ENCODE assay signal across 8 cellular contexts in the genomic region with DNA sequence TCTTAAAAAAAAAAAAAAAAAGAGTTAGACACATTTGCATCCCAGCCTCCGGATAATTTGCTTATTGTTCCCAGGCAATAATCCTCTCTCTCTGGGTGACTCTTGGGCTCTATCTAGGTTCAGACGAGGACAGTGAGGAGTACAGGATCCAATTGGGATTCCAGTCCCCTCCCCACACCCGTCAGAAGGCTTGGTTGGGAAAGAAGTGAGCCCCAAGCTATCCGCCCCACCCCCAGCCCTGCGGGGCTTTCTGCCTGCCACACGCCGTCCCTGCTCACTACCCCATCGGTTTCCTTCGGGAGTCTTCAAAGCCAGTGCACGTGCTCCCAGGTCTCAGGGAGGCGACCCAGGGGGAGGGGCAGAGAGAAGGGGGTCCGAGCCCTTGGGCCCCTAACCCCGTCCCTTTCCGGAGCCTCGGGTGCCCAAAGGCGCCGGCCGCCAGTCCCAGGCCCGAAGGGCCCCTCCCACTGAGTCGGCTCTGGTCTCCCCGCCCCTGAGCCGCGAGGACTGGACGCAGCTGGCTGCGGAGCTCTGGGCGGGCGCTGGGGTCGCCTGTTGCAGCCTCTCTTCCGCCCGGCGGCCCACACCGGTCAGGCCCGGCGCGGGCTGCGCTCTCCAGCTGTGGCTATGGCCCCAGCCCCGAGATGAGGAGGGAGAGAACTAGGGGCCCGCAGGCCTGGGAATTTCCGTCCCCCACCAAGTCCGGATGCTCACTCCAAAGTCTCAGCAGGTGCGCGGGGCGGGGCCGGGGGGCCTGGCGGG. TPM values are rescaled to one million over a fixed set of nuclear protein-coding genes. Genes with fewer than 3 reads are reported as not detected.
DNase-seq lines count a peak whose midpoint lies in the region; ATAC-seq and TF ChIP-seq lines count a peak whose summit lies in the region.

No MANE protein-coding gene starts in this region.

- peak overlapping the region; percentile 39; the same call in 1 of the 2 replicates for H3K27ac ChIP-seq in HEK293 (ENCODE audit: extremely low read depth, low read depth, low read length)

- no peak overlapping the region for H3K27ac Mint-ChIP-seq in activated T-helper 17 cell treated with anti-CD3 and anti-CD28 coated beads, Interleukin-2, amount 50 U/mL, for 72 hours
- H3K27ac Mint-ChIP-seq in neural crest cell (ENCODE audit: unreplicated experiment), result peak overlapping the region; percentile 50

- peak; percentile 18 for DNase-seq in stimulated activated CD4-positive, alpha-beta T cell treated with anti-CD3 and anti-CD28 coated beads, Interleukin-4, amount 100 ng/mL, for 1 hour
- no peak for DNase-seq in stimulated activated CD4-positive, alpha-beta T cell treated with anti-CD3 and anti-CD28 coated beads, Interleukin-12 subunit alpha, Interleukin-12 subunit beta, amount 100 ng/mL, for 4 hours
- DNase-seq in NCI-H1105 (lab: John Stamatoyannopoulos, UW) (peak; percentile 68), germinal center (ENCODE audit: low spot score) (peak; percentile 55), neural crest cell (ENCODE audit: low read depth, low spot score) (peak; percentile 73), T1000 (lab: John Stamatoyannopoulos, UW) (no peak)

- POLR2A ChIA-PET in HEK293 (lab: Yijun Ruan, JAX), result interaction anchor here (0.6 to 1.4 kb wide), 7 partner anchors 18 to 1103 kb away, joined by 3 to 9 read pairs (median 4); partner anchors contain the start of genes HSP90AB1 and SLC35B2

- peak overlapping the region; percentile 48 for H3K4me3 ChIP-seq in HEK293 (ENCODE audit: low read depth, low read length)

- peaks cover 8% of the 10 kb centered on the region for H3K4me1 Mint-ChIP-seq in activated T-helper 17 cell treated with anti-CD3 and anti-CD28 coated beads, Interleukin-2, amount 50 U/mL, for 72 hours
- peaks cover 41% of the 10 kb centered on the region for H3K4me1 Mint-ChIP-seq in neural crest cell

- peaks cover 14% of the 10 kb centered on the region for H3K4me1 ChIP-seq in HEK293 (ENCODE audit: control insufficient read depth, insufficient read depth, low read length)

- CTCF ChIA-PET in HEK293 (lab: Yijun Ruan, JAX), result interaction anchor here (0.7 to 11.1 kb wide), 5 partner anchors 9 to 47 kb away, joined by 3 to 148 read pairs (median 4); no protein-coding TSS in a partner anchor

- peak overlapping the region; percentile 25 for H3K4me3 Mint-ChIP-seq in activated T-helper 17 cell treated with anti-CD3 and anti-CD28 coated beads, Interleukin-2, amount 50 U/mL, for 72 hours
- peak overlapping the region; percentile 88 for H3K4me3 Mint-ChIP-seq in neural crest cell

- TF ChIP-seq CTCF in HEK293 (tag by site-specific recombination; IDR thresholded peaks at IDR 0.05), result no peak
- no peak for TF ChIP-seq CTCF in neural crest cell (conservative IDR thresholded peaks at IDR 0.05)

- ATAC-seq in activated T-helper 17 cell treated with anti-CD3 and anti-CD28 coated beads, Interleukin-2, amount 50 U/mL, for 72 hours (replicated peaks), result peak; percentile 9

- H3K9me3 ChIP-seq in HEK293 (ENCODE audit: control insufficient read depth, insufficient read depth, low read depth, low read length), result no peaks in the 10 kb centered on the region

- H3K36me3 Mint-ChIP-seq in activated T-helper 17 cell treated with anti-CD3 and anti-CD28 coated beads, Interleukin-2, amount 50 U/mL, for 72 hours (ENCODE audit: low read depth), result peaks cover under 1% of the 10 kb centered on the region
- H3K36me3 Mint-ChIP-seq in neural crest cell (ENCODE audit: low read depth), result no peaks in the 10 kb centered on the region

- peaks cover 3% of the 10 kb centered on the region for H3K27me3 Mint-ChIP-seq in activated T-helper 17 cell treated with anti-CD3 and anti-CD28 coated beads, Interleukin-2, amount 50 U/mL, for 72 hours
- peaks cover 16% of the 10 kb centered on the region for H3K27me3 Mint-ChIP-seq in neural crest cell (ENCODE audit: low read depth)

- H3K9me3 Mint-ChIP-seq in activated T-helper 17 cell treated with anti-CD3 and anti-CD28 coated beads, Interleukin-2, amount 50 U/mL, for 72 hours, result no peaks in the 10 kb centered on the region
- H3K9me3 Mint-ChIP-seq in neural crest cell, result no peaks in the 10 kb centered on the region

- H3K36me3 ChIP-seq in HEK293 (ENCODE audit: control insufficient read depth in 2 of 2, insufficient read depth in 1 of 2, low read length in 2 of 2), result no peaks in the 10 kb centered on the region

TF ChIP-seq in HEK293, 187 proteins besides CTCF, POLR2A, EP300 and RAD21 (continues in another document):
- no peak for TF ChIP-seq BCL11A (tag by site-specific recombination; IDR thresholded peaks at IDR 0.05; ENCODE audit: low read depth)
- TF ChIP-seq KLF9 (tag by site-specific recombination; IDR thresholded peaks at IDR 0.05; ENCODE audit: low read depth), result peak; percentile 33; the same call in 1 of the 2 replicates
- TF ChIP-seq, protein P1, sequence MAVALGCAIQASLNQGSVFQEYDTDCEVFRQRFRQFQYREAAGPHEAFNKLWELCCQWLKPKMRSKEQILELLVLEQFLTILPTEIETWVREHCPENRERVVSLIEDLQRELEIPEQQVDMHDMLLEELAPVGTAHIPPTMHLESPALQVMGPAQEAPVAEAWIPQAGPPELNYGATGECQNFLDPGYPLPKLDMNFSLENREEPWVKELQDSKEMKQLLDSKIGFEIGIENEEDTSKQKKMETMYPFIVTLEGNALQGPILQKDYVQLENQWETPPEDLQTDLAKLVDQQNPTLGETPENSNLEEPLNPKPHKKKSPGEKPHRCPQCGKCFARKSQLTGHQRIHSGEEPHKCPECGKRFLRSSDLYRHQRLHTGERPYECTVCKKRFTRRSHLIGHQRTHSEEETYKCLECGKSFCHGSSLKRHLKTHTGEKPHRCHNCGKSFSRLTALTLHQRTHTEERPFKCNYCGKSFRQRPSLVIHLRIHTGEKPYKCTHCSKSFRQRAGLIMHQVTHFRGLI (tag by site-specific recombination; IDR thresholded peaks at IDR 0.05), result peak; percentile 70
- TF ChIP-seq, protein P2, sequence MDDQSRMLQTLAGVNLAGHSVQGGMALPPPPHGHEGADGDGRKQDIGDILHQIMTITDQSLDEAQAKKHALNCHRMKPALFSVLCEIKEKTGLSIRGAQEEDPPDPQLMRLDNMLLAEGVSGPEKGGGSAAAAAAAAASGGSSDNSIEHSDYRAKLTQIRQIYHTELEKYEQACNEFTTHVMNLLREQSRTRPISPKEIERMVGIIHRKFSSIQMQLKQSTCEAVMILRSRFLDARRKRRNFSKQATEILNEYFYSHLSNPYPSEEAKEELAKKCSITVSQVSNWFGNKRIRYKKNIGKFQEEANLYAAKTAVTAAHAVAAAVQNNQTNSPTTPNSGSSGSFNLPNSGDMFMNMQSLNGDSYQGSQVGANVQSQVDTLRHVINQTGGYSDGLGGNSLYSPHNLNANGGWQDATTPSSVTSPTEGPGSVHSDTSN (CRISPR knock-in tag; IDR thresholded peaks at IDR 0.05), result no peak
- no peak for TF ChIP-seq MYNN (tag by site-specific recombination; IDR thresholded peaks at IDR 0.05; ENCODE audit: borderline replicate concordance)
- no peak for TF ChIP-seq ZNF416 (tag by site-specific recombination; IDR thresholded peaks at IDR 0.05)
- no peak for TF ChIP-seq ZNF488 (tag by site-specific recombination; IDR thresholded peaks at IDR 0.05)
- 0 out of 2 replicates have a peak, but pooled peaks have one; percentile 20 for TF ChIP-seq WT1 (tag by site-specific recombination; IDR thresholded peaks at IDR 0.05)
- no peak for TF ChIP-seq REST (tag by site-specific recombination; IDR thresholded peaks at IDR 0.05)
- TF ChIP-seq SALL2 (tag by site-specific recombination; IDR thresholded peaks at IDR 0.05; ENCODE audit: borderline replicate concordance), result no peak

RNA-seq across cellular contexts. Expression of gene MYMX, which starts 2.5 kb away (rescaled TPM):
- not detected for total RNA-seq in activated T-helper 17 cell treated with anti-CD3 and anti-CD28 coated beads, Interleukin-2, amount 50 U/mL, for 72 hours
- total RNA-seq in neural crest cell, result not detected in 2 replicates

RNA-seq across cellular contexts. Expression of gene SLC29A1, which starts 4.2 kb away (rescaled TPM):
- total RNA-seq in activated T-helper 17 cell treated with anti-CD3 and anti-CD28 coated beads, Interleukin-2, amount 50 U/mL, for 72 hours, result 10 to 100 TPM; 40.8 to 80.8 TPM
- 54.8 and 55.0 TPM in 2 replicates for total RNA-seq in neural crest cell

RNA-seq across cellular contexts. Expression of gene HSP90AB1, which starts 27.7 kb away (rescaled TPM):
- total RNA-seq in activated T-helper 17 cell treated with anti-CD3 and anti-CD28 coated beads, Interleukin-2, amount 50 U/mL, for 72 hours, result 1,000 to 10,000 TPM; 1,019 to 1,822 TPM
- 1,508 and 1,541 TPM in 2 replicates for total RNA-seq in neural crest cell

RNA-seq across cellular contexts. Expression of gene SLC35B2, which starts 38.1 kb away (rescaled TPM):
- 10 to 100 TPM; 16.5 to 22.3 TPM for total RNA-seq in activated T-helper 17 cell treated with anti-CD3 and anti-CD28 coated beads, Interleukin-2, amount 50 U/mL, for 72 hours
- total RNA-seq in neural crest cell, result 70.5 and 77.7 TPM in 2 replicates

RNA-seq across cellular contexts. Expression of gene NFKBIE, which starts 46.1 kb away (rescaled TPM):
- total RNA-seq in activated T-helper 17 cell treated with anti-CD3 and anti-CD28 coated beads, Interleukin-2, amount 50 U/mL, for 72 hours, result 10 to 100 TPM; 20.5 to 26.9 TPM
- 16.1 and 20.2 TPM in 2 replicates for total RNA-seq in neural crest cell

Comparison
In these comparisons a context has a peak if more than half of its experiments do, and no peak if none do; other contexts are left out.
1. DNase-seq: peak in stimulated activated CD4-positive, alpha-beta T cell treated with anti-CD3 and anti-CD28 coated beads, Interleukin-4, amount 100 ng/mL, for 1 hour (single experiment), NCI-H1105 (single experiment), germinal center (single experiment) and neural crest cell (single experiment); none in stimulated activated CD4-positive, alpha-beta T cell treated with anti-CD3 and anti-CD28 coated beads, Interleukin-12 subunit alpha, Interleukin-12 subunit beta, amount 100 ng/mL, for 4 hours (single experiment) and T1000 (single experiment).